In the genomic region with DNA sequence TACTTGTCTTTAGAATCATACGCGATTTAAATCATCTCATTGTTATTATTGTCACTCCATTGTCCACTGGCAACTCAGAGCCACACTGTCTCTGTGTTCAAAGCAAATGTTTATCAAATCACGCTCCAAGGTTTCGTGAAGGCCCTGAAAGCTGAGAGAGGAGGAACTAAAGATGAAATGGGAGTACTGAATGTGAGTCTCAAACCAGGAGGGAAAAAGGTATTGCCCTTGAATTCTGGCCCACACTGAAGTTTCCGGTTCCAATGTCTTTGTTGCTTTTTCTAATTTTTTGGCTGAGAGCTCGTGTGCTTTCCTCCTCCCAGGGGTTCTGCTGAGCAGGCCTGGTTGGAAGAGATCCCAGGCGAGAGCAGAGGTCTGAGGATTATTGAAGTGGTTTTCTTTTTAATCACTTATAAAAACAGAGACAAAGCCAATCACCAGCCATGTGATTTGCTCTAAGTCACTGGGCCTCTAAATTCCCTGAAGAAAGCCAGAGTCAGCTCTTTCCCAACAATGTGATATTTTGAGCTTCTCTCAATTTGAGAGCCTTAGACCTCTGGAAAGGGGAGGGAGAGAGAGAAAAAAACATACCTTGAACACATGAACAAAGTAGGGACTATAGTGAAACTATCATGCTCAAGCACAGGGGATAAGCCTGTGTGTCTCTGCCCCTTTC, we compare ENCODE assay signal across 1 cellular context.
A peak's percentile ranks its signal among the peaks of the same experiment; 100 is the strongest.
TF ChIP-seq lines count a peak whose summit lies in the region.

No MANE protein-coding gene starts in this region.

TF ChIP-seq in HEK293, 187 proteins besides CTCF, POLR2A, EP300 and RAD21 (continued from another document and continues in another):
- TF ChIP-seq, protein P1, sequence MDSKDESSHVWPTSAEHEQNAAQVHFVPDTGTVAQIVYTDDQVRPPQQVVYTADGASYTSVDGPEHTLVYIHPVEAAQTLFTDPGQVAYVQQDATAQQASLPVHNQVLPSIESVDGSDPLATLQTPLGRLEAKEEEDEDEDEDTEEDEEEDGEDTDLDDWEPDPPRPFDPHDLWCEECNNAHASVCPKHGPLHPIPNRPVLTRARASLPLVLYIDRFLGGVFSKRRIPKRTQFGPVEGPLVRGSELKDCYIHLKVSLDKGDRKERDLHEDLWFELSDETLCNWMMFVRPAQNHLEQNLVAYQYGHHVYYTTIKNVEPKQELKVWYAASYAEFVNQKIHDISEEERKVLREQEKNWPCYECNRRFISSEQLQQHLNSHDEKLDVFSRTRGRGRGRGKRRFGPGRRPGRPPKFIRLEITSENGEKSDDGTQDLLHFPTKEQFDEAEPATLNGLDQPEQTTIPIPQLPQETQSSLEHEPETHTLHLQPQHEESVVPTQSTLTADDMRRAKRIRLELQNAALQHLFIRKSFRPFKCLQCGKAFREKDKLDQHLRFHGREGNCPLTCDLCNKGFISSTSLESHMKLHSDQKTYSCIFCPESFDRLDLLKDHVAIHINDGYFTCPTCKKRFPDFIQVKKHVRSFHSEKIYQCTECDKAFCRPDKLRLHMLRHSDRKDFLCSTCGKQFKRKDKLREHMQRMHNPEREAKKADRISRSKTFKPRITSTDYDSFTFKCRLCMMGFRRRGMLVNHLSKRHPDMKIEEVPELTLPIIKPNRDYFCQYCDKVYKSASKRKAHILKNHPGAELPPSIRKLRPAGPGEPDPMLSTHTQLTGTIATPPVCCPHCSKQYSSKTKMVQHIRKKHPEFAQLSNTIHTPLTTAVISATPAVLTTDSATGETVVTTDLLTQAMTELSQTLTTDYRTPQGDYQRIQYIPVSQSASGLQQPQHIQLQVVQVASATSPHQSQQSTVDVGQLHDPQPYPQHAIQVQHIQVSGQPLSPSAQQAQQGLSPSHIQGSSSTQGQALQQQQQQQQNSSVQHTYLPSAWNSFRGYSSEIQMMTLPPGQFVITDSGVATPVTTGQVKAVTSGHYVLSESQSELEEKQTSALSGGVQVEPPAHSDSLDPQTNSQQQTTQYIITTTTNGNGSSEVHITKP (tag by site-specific recombination; IDR thresholded peaks at IDR 0.05), result peak; percentile 77
- TF ChIP-seq ZNF791 (tag by site-specific recombination; IDR thresholded peaks at IDR 0.05) (no peak), ZNF132 (tag by site-specific recombination; IDR thresholded peaks at IDR 0.05; ENCODE audit: borderline replicate concordance) (no peak), ZNF664 (tag by site-specific recombination; IDR thresholded peaks at IDR 0.05) (no peak), ZBTB8A (tag by site-specific recombination; IDR thresholded peaks at IDR 0.05) (no peak), ZNF747 (tag by site-specific recombination; IDR thresholded peaks at IDR 0.05) (no peak), ZNF174 (tag by site-specific recombination; IDR thresholded peaks at IDR 0.05) (no peak), SP2 (tag by site-specific recombination; IDR thresholded peaks at IDR 0.05) (no peak), ZNF792 (tag by site-specific recombination; IDR thresholded peaks at IDR 0.05) (no peak), ZIC2 (tag by site-specific recombination; IDR thresholded peaks at IDR 0.05) (peak; percentile 41), ZNF433 (tag by site-specific recombination; IDR thresholded peaks at IDR 0.05; ENCODE audit: low read depth) (no peak), EGR2 (tag by site-specific recombination; IDR thresholded peaks at IDR 0.05; ENCODE audit: low read depth) (no peak), ZNF548 (tag by site-specific recombination; IDR thresholded peaks at IDR 0.05) (no peak), ZNF544 (tag by site-specific recombination; IDR thresholded peaks at IDR 0.05) (no peak), ZNF76 (tag by site-specific recombination; IDR thresholded peaks at IDR 0.05; ENCODE audit: borderline replicate concordance, low read depth) (no peak), ZNF10 (tag by site-specific recombination; IDR thresholded peaks at IDR 0.05) (no peak), ZNF423 (tag by site-specific recombination; IDR thresholded peaks at IDR 0.05) (no peak), ZNF239 (tag by site-specific recombination; IDR thresholded peaks at IDR 0.05) (no peak), WT1 (tag by site-specific recombination; IDR thresholded peaks at IDR 0.05) (peak; percentile 90), ZNF157 (tag by site-specific recombination; IDR thresholded peaks at IDR 0.05) (no peak), ZNF623 (tag by site-specific recombination; IDR thresholded peaks at IDR 0.05) (no peak), FEZF1 (tag by site-specific recombination; IDR thresholded peaks at IDR 0.05) (peak; percentile 80), ZFHX2 (tag by site-specific recombination; conservative IDR thresholded peaks at IDR 0.05) (no peak), HOXA7 (CRISPR knock-in tag; IDR thresholded peaks at IDR 0.05; ENCODE audit: borderline replicate concordance) (no peak), ZNF140 (tag by site-specific recombination; IDR thresholded peaks at IDR 0.05) (no peak), YY1 (tag by site-specific recombination; IDR thresholded peaks at IDR 0.05) (no peak), ZBTB17 (tag by site-specific recombination; IDR thresholded peaks at IDR 0.05) (peak; percentile 97), ZNF341 (tag by site-specific recombination; IDR thresholded peaks at IDR 0.05; ENCODE audit: low read depth) (no peak), ZNF629 (tag by site-specific recombination; IDR thresholded peaks at IDR 0.05) (peak; percentile 66)
- TF ChIP-seq, protein P2, sequence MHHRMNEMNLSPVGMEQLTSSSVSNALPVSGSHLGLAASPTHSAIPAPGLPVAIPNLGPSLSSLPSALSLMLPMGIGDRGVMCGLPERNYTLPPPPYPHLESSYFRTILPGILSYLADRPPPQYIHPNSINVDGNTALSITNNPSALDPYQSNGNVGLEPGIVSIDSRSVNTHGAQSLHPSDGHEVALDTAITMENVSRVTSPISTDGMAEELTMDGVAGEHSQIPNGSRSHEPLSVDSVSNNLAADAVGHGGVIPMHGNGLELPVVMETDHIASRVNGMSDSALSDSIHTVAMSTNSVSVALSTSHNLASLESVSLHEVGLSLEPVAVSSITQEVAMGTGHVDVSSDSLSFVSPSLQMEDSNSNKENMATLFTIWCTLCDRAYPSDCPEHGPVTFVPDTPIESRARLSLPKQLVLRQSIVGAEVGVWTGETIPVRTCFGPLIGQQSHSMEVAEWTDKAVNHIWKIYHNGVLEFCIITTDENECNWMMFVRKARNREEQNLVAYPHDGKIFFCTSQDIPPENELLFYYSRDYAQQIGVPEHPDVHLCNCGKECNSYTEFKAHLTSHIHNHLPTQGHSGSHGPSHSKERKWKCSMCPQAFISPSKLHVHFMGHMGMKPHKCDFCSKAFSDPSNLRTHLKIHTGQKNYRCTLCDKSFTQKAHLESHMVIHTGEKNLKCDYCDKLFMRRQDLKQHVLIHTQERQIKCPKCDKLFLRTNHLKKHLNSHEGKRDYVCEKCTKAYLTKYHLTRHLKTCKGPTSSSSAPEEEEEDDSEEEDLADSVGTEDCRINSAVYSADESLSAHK (tag by site-specific recombination; IDR thresholded peaks at IDR 0.05), result peak; percentile 80; the same call in 1 of the 2 replicates
- TF ChIP-seq, protein P3, sequence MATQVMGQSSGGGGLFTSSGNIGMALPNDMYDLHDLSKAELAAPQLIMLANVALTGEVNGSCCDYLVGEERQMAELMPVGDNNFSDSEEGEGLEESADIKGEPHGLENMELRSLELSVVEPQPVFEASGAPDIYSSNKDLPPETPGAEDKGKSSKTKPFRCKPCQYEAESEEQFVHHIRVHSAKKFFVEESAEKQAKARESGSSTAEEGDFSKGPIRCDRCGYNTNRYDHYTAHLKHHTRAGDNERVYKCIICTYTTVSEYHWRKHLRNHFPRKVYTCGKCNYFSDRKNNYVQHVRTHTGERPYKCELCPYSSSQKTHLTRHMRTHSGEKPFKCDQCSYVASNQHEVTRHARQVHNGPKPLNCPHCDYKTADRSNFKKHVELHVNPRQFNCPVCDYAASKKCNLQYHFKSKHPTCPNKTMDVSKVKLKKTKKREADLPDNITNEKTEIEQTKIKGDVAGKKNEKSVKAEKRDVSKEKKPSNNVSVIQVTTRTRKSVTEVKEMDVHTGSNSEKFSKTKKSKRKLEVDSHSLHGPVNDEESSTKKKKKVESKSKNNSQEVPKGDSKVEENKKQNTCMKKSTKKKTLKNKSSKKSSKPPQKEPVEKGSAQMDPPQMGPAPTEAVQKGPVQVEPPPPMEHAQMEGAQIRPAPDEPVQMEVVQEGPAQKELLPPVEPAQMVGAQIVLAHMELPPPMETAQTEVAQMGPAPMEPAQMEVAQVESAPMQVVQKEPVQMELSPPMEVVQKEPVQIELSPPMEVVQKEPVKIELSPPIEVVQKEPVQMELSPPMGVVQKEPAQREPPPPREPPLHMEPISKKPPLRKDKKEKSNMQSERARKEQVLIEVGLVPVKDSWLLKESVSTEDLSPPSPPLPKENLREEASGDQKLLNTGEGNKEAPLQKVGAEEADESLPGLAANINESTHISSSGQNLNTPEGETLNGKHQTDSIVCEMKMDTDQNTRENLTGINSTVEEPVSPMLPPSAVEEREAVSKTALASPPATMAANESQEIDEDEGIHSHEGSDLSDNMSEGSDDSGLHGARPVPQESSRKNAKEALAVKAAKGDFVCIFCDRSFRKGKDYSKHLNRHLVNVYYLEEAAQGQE (tag by site-specific recombination; IDR thresholded peaks at IDR 0.05), result 0 out of 2 replicates have a peak, but pooled peaks have one; percentile 46
- TF ChIP-seq, protein P4, sequence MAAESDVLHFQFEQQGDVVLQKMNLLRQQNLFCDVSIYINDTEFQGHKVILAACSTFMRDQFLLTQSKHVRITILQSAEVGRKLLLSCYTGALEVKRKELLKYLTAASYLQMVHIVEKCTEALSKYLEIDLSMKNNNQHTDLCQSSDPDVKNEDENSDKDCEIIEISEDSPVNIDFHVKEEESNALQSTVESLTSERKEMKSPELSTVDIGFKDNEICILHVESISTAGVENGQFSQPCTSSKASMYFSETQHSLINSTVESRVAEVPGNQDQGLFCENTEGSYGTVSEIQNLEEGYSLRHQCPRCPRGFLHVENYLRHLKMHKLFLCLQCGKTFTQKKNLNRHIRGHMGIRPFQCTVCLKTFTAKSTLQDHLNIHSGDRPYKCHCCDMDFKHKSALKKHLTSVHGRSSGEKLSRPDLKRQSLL (tag by site-specific recombination; IDR thresholded peaks at IDR 0.05), result no peak
- TF ChIP-seq, protein P5, sequence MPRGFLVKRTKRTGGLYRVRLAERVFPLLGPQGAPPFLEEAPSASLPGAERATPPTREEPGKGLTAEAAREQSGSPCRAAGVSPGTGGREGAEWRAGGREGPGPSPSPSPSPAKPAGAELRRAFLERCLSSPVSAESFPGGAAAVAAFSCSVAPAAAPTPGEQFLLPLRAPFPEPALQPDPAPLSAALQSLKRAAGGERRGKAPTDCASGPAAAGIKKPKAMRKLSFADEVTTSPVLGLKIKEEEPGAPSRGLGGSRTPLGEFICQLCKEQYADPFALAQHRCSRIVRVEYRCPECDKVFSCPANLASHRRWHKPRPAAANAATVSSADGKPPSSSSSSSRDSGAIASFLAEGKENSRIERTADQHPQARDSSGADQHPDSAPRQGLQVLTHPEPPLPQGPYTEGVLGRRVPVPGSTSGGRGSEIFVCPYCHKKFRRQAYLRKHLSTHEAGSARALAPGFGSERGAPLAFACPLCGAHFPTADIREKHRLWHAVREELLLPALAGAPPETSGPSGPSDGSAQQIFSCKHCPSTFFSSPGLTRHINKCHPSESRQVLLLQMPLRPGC (tag by site-specific recombination; IDR thresholded peaks at IDR 0.05), result 0 out of 2 replicates have a peak, but pooled peaks have one; percentile 6
- TF ChIP-seq, protein P6, sequence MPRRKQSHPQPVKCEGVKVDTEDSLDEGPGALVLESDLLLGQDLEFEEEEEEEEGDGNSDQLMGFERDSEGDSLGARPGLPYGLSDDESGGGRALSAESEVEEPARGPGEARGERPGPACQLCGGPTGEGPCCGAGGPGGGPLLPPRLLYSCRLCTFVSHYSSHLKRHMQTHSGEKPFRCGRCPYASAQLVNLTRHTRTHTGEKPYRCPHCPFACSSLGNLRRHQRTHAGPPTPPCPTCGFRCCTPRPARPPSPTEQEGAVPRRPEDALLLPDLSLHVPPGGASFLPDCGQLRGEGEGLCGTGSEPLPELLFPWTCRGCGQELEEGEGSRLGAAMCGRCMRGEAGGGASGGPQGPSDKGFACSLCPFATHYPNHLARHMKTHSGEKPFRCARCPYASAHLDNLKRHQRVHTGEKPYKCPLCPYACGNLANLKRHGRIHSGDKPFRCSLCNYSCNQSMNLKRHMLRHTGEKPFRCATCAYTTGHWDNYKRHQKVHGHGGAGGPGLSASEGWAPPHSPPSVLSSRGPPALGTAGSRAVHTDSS (tag by site-specific recombination; IDR thresholded peaks at IDR 0.05), result no peak
- TF ChIP-seq, protein P7, sequence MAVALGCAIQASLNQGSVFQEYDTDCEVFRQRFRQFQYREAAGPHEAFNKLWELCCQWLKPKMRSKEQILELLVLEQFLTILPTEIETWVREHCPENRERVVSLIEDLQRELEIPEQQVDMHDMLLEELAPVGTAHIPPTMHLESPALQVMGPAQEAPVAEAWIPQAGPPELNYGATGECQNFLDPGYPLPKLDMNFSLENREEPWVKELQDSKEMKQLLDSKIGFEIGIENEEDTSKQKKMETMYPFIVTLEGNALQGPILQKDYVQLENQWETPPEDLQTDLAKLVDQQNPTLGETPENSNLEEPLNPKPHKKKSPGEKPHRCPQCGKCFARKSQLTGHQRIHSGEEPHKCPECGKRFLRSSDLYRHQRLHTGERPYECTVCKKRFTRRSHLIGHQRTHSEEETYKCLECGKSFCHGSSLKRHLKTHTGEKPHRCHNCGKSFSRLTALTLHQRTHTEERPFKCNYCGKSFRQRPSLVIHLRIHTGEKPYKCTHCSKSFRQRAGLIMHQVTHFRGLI (tag by site-specific recombination; IDR thresholded peaks at IDR 0.05), result no peak
- TF ChIP-seq, protein P8, sequence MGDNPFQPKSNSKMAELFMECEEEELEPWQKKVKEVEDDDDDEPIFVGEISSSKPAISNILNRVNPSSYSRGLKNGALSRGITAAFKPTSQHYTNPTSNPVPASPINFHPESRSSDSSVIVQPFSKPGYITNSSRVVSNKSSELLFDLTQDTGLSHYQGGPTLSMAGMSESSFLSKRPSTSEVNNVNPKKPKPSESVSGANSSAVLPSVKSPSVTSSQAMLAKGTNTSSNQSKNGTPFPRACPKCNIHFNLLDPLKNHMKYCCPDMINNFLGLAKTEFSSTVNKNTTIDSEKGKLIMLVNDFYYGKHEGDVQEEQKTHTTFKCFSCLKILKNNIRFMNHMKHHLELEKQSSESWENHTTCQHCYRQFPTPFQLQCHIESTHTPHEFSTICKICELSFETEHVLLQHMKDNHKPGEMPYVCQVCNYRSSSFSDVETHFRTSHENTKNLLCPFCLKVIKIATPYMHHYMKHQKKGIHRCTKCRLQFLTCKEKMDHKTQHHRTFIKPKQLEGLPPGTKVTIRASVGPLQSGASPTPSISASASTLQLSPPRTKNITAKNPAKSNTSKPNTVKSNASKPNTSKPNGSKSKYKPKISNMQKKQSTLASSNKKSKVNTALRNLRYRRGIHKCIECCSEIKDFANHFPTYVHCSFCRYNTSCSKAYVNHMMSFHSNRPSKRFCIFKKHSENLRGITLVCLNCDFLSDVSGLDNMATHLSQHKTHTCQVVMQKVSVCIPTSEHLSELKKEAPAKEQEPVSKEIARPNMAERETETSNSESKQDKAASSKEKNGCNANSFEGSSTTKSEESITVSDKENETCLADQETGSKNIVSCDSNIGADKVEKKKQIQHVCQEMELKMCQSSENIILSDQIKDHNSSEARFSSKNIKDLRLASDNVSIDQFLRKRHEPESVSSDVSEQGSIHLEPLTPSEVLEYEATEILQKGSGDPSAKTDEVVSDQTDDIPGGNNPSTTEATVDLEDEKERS (tag by site-specific recombination; IDR thresholded peaks at IDR 0.05), result no peak
